In genomic region chr10:94125856-94126255, GRCh38 we compare ENCODE assay signal across 15 cellular contexts.
DNase-seq lines count a peak whose midpoint lies in the region; ATAC-seq and TF ChIP-seq lines count a peak whose summit lies in the region.
"Had no signal": no experiment of that assay in that cellular context is flagged by ENCODE, and none has a peak within 500 bp of the region (broad histone marks: within the 10 kb centered on the region; RNA-seq: fewer than 3 reads in every experiment).

No MANE protein-coding gene starts in this region.

- no peaks in the 10 kb centered on the region for H3K9me3 ChIP-seq in mesodermal cell (ENCODE audit: control insufficient read depth, low read length)
- H3K9me3 ChIP-seq: BLaER1, esophagus squamous epithelium had no signal

- no peaks in the 10 kb centered on the region for H3K36me3 ChIP-seq in mesodermal cell (ENCODE audit: control insufficient read depth, insufficient read depth, low read length)
- H3K36me3 ChIP-seq: BLaER1, esophagus squamous epithelium had no signal

- TF ChIP-seq CTCF in AG09309 (IDR thresholded peaks at IDR 0.05; ENCODE audit: control insufficient read depth, insufficient read depth, low read depth, low read length, missing control alignments): no peak

- H3K4me3 ChIP-seq in AG09309 (ENCODE audit: control insufficient read depth, low read depth, low read length): no peak overlapping the region
- no peak overlapping the region for H3K4me3 ChIP-seq in mesodermal cell (ENCODE audit: extremely low read depth, insufficient read depth, low read length, poor library complexity, severe bottlenecking)
- H3K4me3 ChIP-seq: BLaER1, esophagus squamous epithelium had no signal

- ATAC-seq in GM18909 (IDR thresholded peaks at IDR 0.05; ENCODE audit: poor library complexity, unreplicated experiment): no peak
- ATAC-seq in HG02610 (IDR thresholded peaks at IDR 0.05; ENCODE audit: unreplicated experiment): no peak

- peak; percentile 77 for DNase-seq in AG09309 (ENCODE audit: low read depth)
- peak; percentile 86 for DNase-seq in M059J (ENCODE audit: low read depth)
- peak; percentile 55 for DNase-seq in dedifferentiated amniotic fluid mesenchymal stem cell (ENCODE audit: extremely low spot score)
- no peak for DNase-seq in DMS53 (lab: John Stamatoyannopoulos, UW)
- DNase-seq in mucosa of gallbladder (ENCODE audit: low spot score): no peak
- DNase-seq: activated CD4-positive, alpha-beta T cell treated with anti-CD3 and anti-CD28 coated beads for 48 hours; activated T-cell treated with anti-CD3 and anti-CD28 coated beads, Interleukin-2, amount 50 U/mL, for 24 hours; DMS79; esophagus squamous epithelium; NCI-H2081 treated with DMSO at 0.1 percent for 48 hours; NCI-H82 had no signal

- H3K27ac ChIP-seq in mesodermal cell (ENCODE audit: low read depth, low read length, severe bottlenecking): peak overlapping the region; percentile 92
- H3K27ac ChIP-seq: BLaER1, esophagus squamous epithelium had no signal

- H3K4me1 ChIP-seq in mesodermal cell (ENCODE audit: control insufficient read depth, insufficient read depth, low read length, poor library complexity, severe bottlenecking): peaks cover 44% of the 10 kb centered on the region
- H3K4me1 ChIP-seq: BLaER1 had no signal

Comparison
In these comparisons a context has a peak if more than half of its experiments do, and no peak if none do; other contexts are left out.
1. DNase-seq: peak in AG09309 (single experiment), M059J (single experiment) and dedifferentiated amniotic fluid mesenchymal stem cell (single experiment); none in DMS53 (single experiment) and mucosa of gallbladder (single experiment).